19 cellular contexts compared by ENCODE assay signal in genomic region chr11:123460006-123460700, GRCh38.
"Had no signal": no experiment of that assay in that cellular context is flagged by ENCODE, and none has a peak within 500 bp of the region (broad histone marks: within the 10 kb centered on the region; RNA-seq: fewer than 3 reads in every experiment).

No MANE protein-coding gene starts in this region.

- H3K4me1 ChIP-seq: prostate gland had no signal

- H3K9me3 ChIP-seq: prostate gland, spleen, thoracic aorta, upper lobe of left lung had no signal

- H3K27me3 Mint-ChIP-seq: activated naive CD8-positive, alpha-beta T cell; activated T-cell treated with anti-CD3 and anti-CD28 coated beads, Interleukin-2, amount 50 U/mL, for 24 hours; activated T-helper 17 cell treated with anti-CD3 and anti-CD28 coated beads, Interleukin-2, amount 50 U/mL, for 72 hours had no signal

- H3K36me3 ChIP-seq: prostate gland, spleen, thoracic aorta, upper lobe of left lung, WERI-Rb-1 had no signal

- H3K27ac ChIP-seq: epithelial cell of prostate, prostate gland, spleen, thoracic aorta, WERI-Rb-1 had no signal

- DNase-seq: activated CD4-positive, alpha-beta T cell treated with anti-CD3 and anti-CD28 coated beads, Interleukin-2, amount 50 U/mL, for 1 hour; activated CD4-positive, CD25-positive, alpha-beta regulatory T cell treated with anti-CD3 and anti-CD28 coated beads, Interleukin-2, amount 50 U/mL, for 72 hours; activated CD8-positive, alpha-beta T cell treated with anti-CD3 and anti-CD28 coated beads, Interleukin-2, amount 10 ng/mL, durations not matched to agents 7 days and 5 days; activated naive CD4-positive, alpha-beta T cell; activated T-cell treated with anti-CD3 and anti-CD28 coated beads, Interleukin-2, amount 50 U/mL, for 24 hours; left colon; natural killer cell; spleen; stimulated activated CD4-positive, alpha-beta T cell treated with anti-CD3 and anti-CD28 coated beads, Interleukin-4, amount 100 ng/mL, for 24 hours; stimulated activated naive CD4-positive, alpha-beta T cell treated with Interleukin-2 at 50 U/mL for 16 hours; T-helper 1 cell; upper lobe of left lung; WERI-Rb-1 had no signal

- H3K36me3 Mint-ChIP-seq: activated naive CD8-positive, alpha-beta T cell; natural killer cell had no signal

- ATAC-seq: activated CD8-positive, alpha-beta T cell treated with anti-CD3 and anti-CD28 coated beads, Interleukin-2, amount 10 ng/mL, durations not matched to agents 7 days and 5 days; activated T-helper 17 cell treated with anti-CD3 and anti-CD28 coated beads, Interleukin-2, amount 50 U/mL, for 72 hours; natural killer cell had no signal

- H3K27me3 ChIP-seq: spleen, upper lobe of left lung had no signal

- H3K9me3 Mint-ChIP-seq: activated T-cell treated with anti-CD3 and anti-CD28 coated beads, Interleukin-2, amount 50 U/mL, for 24 hours; activated T-helper 17 cell treated with anti-CD3 and anti-CD28 coated beads, Interleukin-2, amount 50 U/mL, for 72 hours; natural killer cell had no signal

- H3K4me3 ChIP-seq: lung, prostate gland, spleen, thoracic aorta, upper lobe of left lung had no signal

- H3K4me3 Mint-ChIP-seq: activated CD8-positive, alpha-beta T cell treated with anti-CD3 and anti-CD28 coated beads, Interleukin-2, amount 10 ng/mL, durations not matched to agents 7 days and 5 days; activated naive CD8-positive, alpha-beta T cell; activated T-cell treated with anti-CD3 and anti-CD28 coated beads, Interleukin-2, amount 50 U/mL, for 24 hours; activated T-helper 17 cell treated with anti-CD3 and anti-CD28 coated beads, Interleukin-2, amount 50 U/mL, for 72 hours; natural killer cell had no signal

- H3K27ac Mint-ChIP-seq: activated CD8-positive, alpha-beta T cell treated with anti-CD3 and anti-CD28 coated beads, Interleukin-2, amount 10 ng/mL, durations not matched to agents 7 days and 5 days; activated naive CD8-positive, alpha-beta T cell; activated T-cell treated with anti-CD3 and anti-CD28 coated beads, Interleukin-2, amount 50 U/mL, for 24 hours; activated T-helper 17 cell treated with anti-CD3 and anti-CD28 coated beads, Interleukin-2, amount 50 U/mL, for 72 hours; natural killer cell had no signal
